In the genomic region with DNA sequence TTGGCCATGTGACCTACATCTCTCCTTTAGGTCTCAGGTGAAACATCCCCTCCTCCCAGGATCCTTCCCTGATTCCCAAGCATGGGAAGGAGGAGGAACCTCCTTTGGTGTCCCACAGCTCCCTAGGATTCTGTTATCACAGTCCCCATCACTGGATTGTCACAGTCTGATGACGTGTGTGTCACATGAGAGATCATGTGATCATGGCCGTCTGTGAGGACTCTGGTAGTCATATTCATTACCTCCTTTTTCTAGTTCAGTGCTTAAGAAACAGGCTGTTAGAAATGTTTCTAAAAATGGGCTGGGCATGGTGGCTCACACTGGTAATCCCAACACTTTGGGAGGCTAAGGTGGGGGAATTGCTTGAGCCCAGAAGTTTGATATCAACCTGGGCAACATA, we compare ENCODE assay signal across 3 cellular contexts.
A peak's percentile ranks its signal among the peaks of the same experiment; 100 is the strongest.
TF ChIP-seq lines count a peak whose summit lies in the region.

No MANE protein-coding gene starts in this region.

TF ChIP-seq in HEK293, 187 proteins besides CTCF, POLR2A, EP300 and RAD21:
- TF ChIP-seq ZNF843 (tag by site-specific recombination; IDR thresholded peaks at IDR 0.05) (no peak), ZNF354C (tag by site-specific recombination; IDR thresholded peaks at IDR 0.05; ENCODE audit: borderline replicate concordance, low read depth) (no peak), ZNF530 (tag by site-specific recombination; IDR thresholded peaks at IDR 0.05; ENCODE audit: low read depth) (no peak)

TF ChIP-seq in GM12878, 131 proteins besides CTCF, POLR2A, EP300 and RAD21:
- peak; percentile 78 for TF ChIP-seq RAD51 (IDR thresholded peaks at IDR 0.05)
- TF ChIP-seq ZZZ3 (IDR thresholded peaks at IDR 0.05; ENCODE audit: control insufficient read depth, insufficient read length, low read depth) = no peak

TF ChIP-seq in neural cell, 6 proteins besides CTCF, POLR2A, EP300 and RAD21:
- TF ChIP-seq MXI1 (conservative IDR thresholded peaks at IDR 0.05; ENCODE audit: poor library complexity, severe bottlenecking) = no peak
- no peak for TF ChIP-seq POLR2AphosphoS5 (IDR thresholded peaks at IDR 0.05)
- no peak for TF ChIP-seq SMC3 (conservative IDR thresholded peaks at IDR 0.05; ENCODE audit: poor library complexity)
- TF ChIP-seq TAF1 (IDR thresholded peaks at IDR 0.05; ENCODE audit: low read depth) = no peak
- TF ChIP-seq, protein P1, sequence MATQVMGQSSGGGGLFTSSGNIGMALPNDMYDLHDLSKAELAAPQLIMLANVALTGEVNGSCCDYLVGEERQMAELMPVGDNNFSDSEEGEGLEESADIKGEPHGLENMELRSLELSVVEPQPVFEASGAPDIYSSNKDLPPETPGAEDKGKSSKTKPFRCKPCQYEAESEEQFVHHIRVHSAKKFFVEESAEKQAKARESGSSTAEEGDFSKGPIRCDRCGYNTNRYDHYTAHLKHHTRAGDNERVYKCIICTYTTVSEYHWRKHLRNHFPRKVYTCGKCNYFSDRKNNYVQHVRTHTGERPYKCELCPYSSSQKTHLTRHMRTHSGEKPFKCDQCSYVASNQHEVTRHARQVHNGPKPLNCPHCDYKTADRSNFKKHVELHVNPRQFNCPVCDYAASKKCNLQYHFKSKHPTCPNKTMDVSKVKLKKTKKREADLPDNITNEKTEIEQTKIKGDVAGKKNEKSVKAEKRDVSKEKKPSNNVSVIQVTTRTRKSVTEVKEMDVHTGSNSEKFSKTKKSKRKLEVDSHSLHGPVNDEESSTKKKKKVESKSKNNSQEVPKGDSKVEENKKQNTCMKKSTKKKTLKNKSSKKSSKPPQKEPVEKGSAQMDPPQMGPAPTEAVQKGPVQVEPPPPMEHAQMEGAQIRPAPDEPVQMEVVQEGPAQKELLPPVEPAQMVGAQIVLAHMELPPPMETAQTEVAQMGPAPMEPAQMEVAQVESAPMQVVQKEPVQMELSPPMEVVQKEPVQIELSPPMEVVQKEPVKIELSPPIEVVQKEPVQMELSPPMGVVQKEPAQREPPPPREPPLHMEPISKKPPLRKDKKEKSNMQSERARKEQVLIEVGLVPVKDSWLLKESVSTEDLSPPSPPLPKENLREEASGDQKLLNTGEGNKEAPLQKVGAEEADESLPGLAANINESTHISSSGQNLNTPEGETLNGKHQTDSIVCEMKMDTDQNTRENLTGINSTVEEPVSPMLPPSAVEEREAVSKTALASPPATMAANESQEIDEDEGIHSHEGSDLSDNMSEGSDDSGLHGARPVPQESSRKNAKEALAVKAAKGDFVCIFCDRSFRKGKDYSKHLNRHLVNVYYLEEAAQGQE (IDR thresholded peaks at IDR 0.05; ENCODE audit: borderline replicate concordance) = no peak
- no peak for TF ChIP-seq EZH2 (IDR thresholded peaks at IDR 0.05; ENCODE audit: borderline replicate concordance, insufficient read depth, low read length, poor library complexity, severe bottlenecking)
